ENCODE assay signal across 1 cellular context in the genomic region with DNA sequence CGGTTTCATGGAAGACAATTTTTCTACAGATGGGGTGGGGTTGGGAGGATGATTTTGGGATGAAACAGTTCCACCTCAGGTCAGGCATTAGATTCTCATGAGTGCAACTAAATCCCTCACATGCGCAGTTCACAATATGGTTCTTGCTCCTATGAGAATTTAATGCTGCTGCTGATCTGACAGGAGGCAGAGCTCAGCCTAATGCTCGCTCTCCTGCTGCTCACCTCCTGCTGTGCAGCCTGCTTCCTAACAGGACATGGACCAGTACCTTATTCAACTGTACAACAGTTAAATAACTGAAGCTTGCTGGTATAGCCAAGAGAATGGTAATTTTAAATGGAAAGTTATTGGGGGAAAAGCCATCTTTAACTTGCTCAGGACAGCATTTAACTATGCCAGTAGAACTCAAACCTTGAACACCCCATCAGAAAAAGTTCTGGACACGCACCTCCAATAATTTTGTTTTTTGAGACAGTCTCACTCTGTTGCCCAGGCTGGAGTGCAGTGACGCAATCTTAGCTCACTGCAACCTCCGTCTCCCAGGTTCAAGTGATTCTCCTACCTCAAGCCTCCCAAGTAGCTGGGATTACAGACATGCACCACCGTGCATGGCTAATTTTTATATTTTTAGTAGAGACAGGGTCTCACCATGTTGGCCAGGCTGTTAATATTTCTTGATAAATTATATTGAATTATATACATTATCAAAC.
A peak's percentile ranks its signal among the peaks of the same experiment; 100 is the strongest.
TF ChIP-seq lines count a peak whose summit lies in the region.

No MANE protein-coding gene starts in this region.

TF ChIP-seq in GM12878, 131 proteins besides CTCF, POLR2A, EP300 and RAD21 (continued from another document):
- TF ChIP-seq GATAD2B (conservative IDR thresholded peaks at IDR 0.05; ENCODE audit: low read depth): no peak
- TF ChIP-seq GABPA (IDR thresholded peaks at IDR 0.05; ENCODE audit: low read depth): no peak
- TF ChIP-seq, protein P1, sequence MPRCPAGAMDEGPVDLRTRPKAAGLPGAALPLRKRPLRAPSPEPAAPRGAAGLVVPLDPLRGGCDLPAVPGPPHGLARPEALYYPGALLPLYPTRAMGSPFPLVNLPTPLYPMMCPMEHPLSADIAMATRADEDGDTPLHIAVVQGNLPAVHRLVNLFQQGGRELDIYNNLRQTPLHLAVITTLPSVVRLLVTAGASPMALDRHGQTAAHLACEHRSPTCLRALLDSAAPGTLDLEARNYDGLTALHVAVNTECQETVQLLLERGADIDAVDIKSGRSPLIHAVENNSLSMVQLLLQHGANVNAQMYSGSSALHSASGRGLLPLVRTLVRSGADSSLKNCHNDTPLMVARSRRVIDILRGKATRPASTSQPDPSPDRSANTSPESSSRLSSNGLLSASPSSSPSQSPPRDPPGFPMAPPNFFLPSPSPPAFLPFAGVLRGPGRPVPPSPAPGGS (IDR thresholded peaks at IDR 0.05; ENCODE audit: borderline replicate concordance, insufficient read depth, low read depth, low read length, poor library complexity, severe bottlenecking): peak; percentile 13
